Comparison of ENCODE assay signal across 21 cellular contexts in genomic region chr16:12672986-12673385, GRCh38.
"Had no signal": no experiment of that assay in that cellular context is flagged by ENCODE, and none has a peak within 500 bp of the region (broad histone marks: within the 10 kb centered on the region; RNA-seq: fewer than 3 reads in every experiment).

No MANE protein-coding gene starts in this region.

- H3K4me3 ChIP-seq: colonic mucosa, gastroesophageal sphincter, left ventricle myocardium inferior, prostate gland, right lobe of liver, spleen, suprapubic skin had no signal

- H3K36me3 ChIP-seq: colonic mucosa, prostate gland, right lobe of liver, suprapubic skin had no signal

- H3K27me3 ChIP-seq: colonic mucosa, gastroesophageal sphincter, right lobe of liver, spleen, suprapubic skin had no signal

- DNase-seq: activated CD4-positive, alpha-beta T cell treated with anti-CD3 and anti-CD28 coated beads, Interleukin-2, amount 10 ng/mL, durations not matched to agents 7 days and 5 days; activated CD4-positive, CD25-positive, alpha-beta regulatory T cell; activated naive CD4-positive, alpha-beta T cell treated with anti-CD3 and anti-CD28 coated beads, Interleukin-2, amount 10 ng/mL, durations not matched to agents 7 days and 5 days; activated T-cell treated with anti-CD3 and anti-CD28 coated beads for 4 hours; caudate nucleus; colonic mucosa; effector CD4-positive, alpha-beta T cell; kidney; left ventricle myocardium inferior; nucleus accumbens; right lobe of liver; spleen; stimulated activated CD4-positive, alpha-beta T cell treated with anti-CD3 and anti-CD28 coated beads, Interleukin-1b, Interleukin-23, amount 100 ng/mL, for 48 hours; stimulated activated naive CD8-positive, alpha-beta T cell treated with anti-CD3 and anti-CD28 coated beads, Interleukin-15, Interleukin-2, amounts not matched to agents 100 U/mL and 50 U/mL, for 24 hours had no signal

- H3K27ac ChIP-seq: colonic mucosa, gastroesophageal sphincter, left ventricle myocardium inferior, prostate gland, right lobe of liver, spleen, suprapubic skin had no signal

- H3K9me3 ChIP-seq: colonic mucosa, prostate gland had no signal

- ATAC-seq: activated T-helper 17 cell treated with anti-CD3 and anti-CD28 coated beads, Interleukin-2, amount 50 U/mL, for 72 hours; gastroesophageal sphincter; natural killer cell treated with Interleukin-12 subunit alpha and Interleukin-12 subunit beta and Interleukin-15 and Interleukin-18, amount 100 ng/mL, for 72 hours; right lobe of liver; stimulated activated naive CD8-positive, alpha-beta T cell treated with anti-CD3 and anti-CD28 coated beads, Interleukin-15, Interleukin-2, amounts not matched to agents 100 U/mL and 50 U/mL, for 24 hours had no signal

- H3K4me3 Mint-ChIP-seq: activated CD4-positive, alpha-beta T cell treated with anti-CD3 and anti-CD28 coated beads, Interleukin-2, amount 10 ng/mL, durations not matched to agents 7 days and 5 days; activated naive CD4-positive, alpha-beta T cell treated with anti-CD3 and anti-CD28 coated beads, Interleukin-2, amount 10 ng/mL, durations not matched to agents 7 days and 5 days; activated T-helper 17 cell treated with anti-CD3 and anti-CD28 coated beads, Interleukin-2, amount 50 U/mL, for 72 hours; memory B cell; natural killer cell treated with Interleukin-12 subunit alpha and Interleukin-12 subunit beta and Interleukin-15 and Interleukin-18, amount 100 ng/mL, for 72 hours; type B pancreatic cell had no signal

- H3K4me1 ChIP-seq: colonic mucosa, gastroesophageal sphincter, left ventricle myocardium inferior, prostate gland, right lobe of liver, suprapubic skin had no signal

- H3K27ac Mint-ChIP-seq: activated CD4-positive, alpha-beta T cell treated with anti-CD3 and anti-CD28 coated beads, Interleukin-2, amount 10 ng/mL, durations not matched to agents 7 days and 5 days; activated naive CD4-positive, alpha-beta T cell treated with anti-CD3 and anti-CD28 coated beads, Interleukin-2, amount 10 ng/mL, durations not matched to agents 7 days and 5 days; activated T-helper 17 cell treated with anti-CD3 and anti-CD28 coated beads, Interleukin-2, amount 50 U/mL, for 72 hours; memory B cell; natural killer cell treated with Interleukin-12 subunit alpha and Interleukin-12 subunit beta and Interleukin-15 and Interleukin-18, amount 100 ng/mL, for 72 hours; type B pancreatic cell had no signal

- H3K27me3 Mint-ChIP-seq: activated CD4-positive, alpha-beta T cell treated with anti-CD3 and anti-CD28 coated beads, Interleukin-2, amount 10 ng/mL, durations not matched to agents 7 days and 5 days; activated naive CD4-positive, alpha-beta T cell treated with anti-CD3 and anti-CD28 coated beads, Interleukin-2, amount 10 ng/mL, durations not matched to agents 7 days and 5 days; activated T-helper 17 cell treated with anti-CD3 and anti-CD28 coated beads, Interleukin-2, amount 50 U/mL, for 72 hours; memory B cell; natural killer cell treated with Interleukin-12 subunit alpha and Interleukin-12 subunit beta and Interleukin-15 and Interleukin-18, amount 100 ng/mL, for 72 hours; type B pancreatic cell had no signal
